28 cellular contexts compared by ENCODE assay signal in genomic region chr14:24508155-24508554, GRCh38. TPM values are rescaled to one million over a fixed set of nuclear protein-coding genes. Genes with fewer than 3 reads are reported as not detected.
A peak's percentile ranks its signal among the peaks of the same experiment; 100 is the strongest.
DNase-seq lines count a peak whose midpoint lies in the region; ATAC-seq, FAIRE-seq and TF ChIP-seq lines count a peak whose summit lies in the region.
"Had no signal": no experiment of that assay in that cellular context is flagged by ENCODE, and none has a peak within 500 bp of the region (broad histone marks: within the 10 kb centered on the region; RNA-seq: fewer than 3 reads in every experiment).

Gene CMA1, minus strand, starts transcription at chr14:24508265. Its CDS starts 30 bp downstream, at chr14:24508235.

- H3K27me3 ChIP-seq in Loucy (ENCODE audit: insufficient read depth, low read length, poor library complexity, severe bottlenecking), result no peaks in the 10 kb centered on the region
- H3K27me3 ChIP-seq: suprapubic skin, uterus had no signal

- no peaks in the 10 kb centered on the region for H3F3A ChIP-seq in Loucy (ENCODE audit: low read depth)

- no peak within 1 kb of the TSS for H3K4me3 Mint-ChIP-seq in activated T-helper 2 cell treated with anti-CD3 and anti-CD28 coated beads, Interferon-gamma antibody, Interleukin-2, Interleukin-4, amounts not matched to agents 10 μg/mL and 5 μg/mL and 100 μg/mL, durations not matched to agents 14 hours and 24 hours and 36 hours (ENCODE audit: low read depth)
- H3K4me3 Mint-ChIP-seq: activated CD4-positive, alpha-beta memory T cell treated with anti-CD3 and anti-CD28 coated beads, Interleukin-2, amount 10 ng/mL, durations not matched to agents 7 days and 5 days; dendritic cell treated with granulocyte-macrophage colony-stimulating factor and Interleukin-4, amounts not matched to agents 40 ng/mL and 50 ng/mL, for 4 days; neural crest cell; stimulated activated effector memory CD8-positive, alpha-beta T cell treated with anti-CD3 and anti-CD28 coated beads, Interleukin-12 subunit alpha, Interleukin-12 subunit beta, amount 100 ng/mL, for 72 hours had no signal

- peaks cover 24% of the 10 kb centered on the region for H3K27me3 Mint-ChIP-seq in activated T-helper 2 cell treated with anti-CD3 and anti-CD28 coated beads, Interferon-gamma antibody, Interleukin-2, Interleukin-4, amounts not matched to agents 10 μg/mL and 5 μg/mL and 100 μg/mL, durations not matched to agents 14 hours and 24 hours and 36 hours (ENCODE audit: low read depth)
- H3K27me3 Mint-ChIP-seq: dendritic cell treated with granulocyte-macrophage colony-stimulating factor and Interleukin-4, amounts not matched to agents 40 ng/mL and 50 ng/mL, for 4 days had no signal

- no peaks in the 10 kb centered on the region for H3K36me3 Mint-ChIP-seq in activated T-helper 2 cell treated with anti-CD3 and anti-CD28 coated beads, Interferon-gamma antibody, Interleukin-2, Interleukin-4, amounts not matched to agents 10 μg/mL and 5 μg/mL and 100 μg/mL, durations not matched to agents 14 hours and 24 hours and 36 hours (ENCODE audit: low read depth)
- H3K36me3 Mint-ChIP-seq: stimulated activated effector memory CD8-positive, alpha-beta T cell treated with anti-CD3 and anti-CD28 coated beads, Interleukin-12 subunit alpha, Interleukin-12 subunit beta, amount 100 ng/mL, for 72 hours had no signal

- no peak for TF ChIP-seq CTCF in Loucy (conservative IDR thresholded peaks at IDR 0.05; ENCODE audit: low read length)

- H3K9me2 ChIP-seq in Loucy (replicated peaks; ENCODE audit: low read depth, low read length), result no peaks in the 10 kb centered on the region

- no peaks in the 10 kb centered on the region for H3K36me3 ChIP-seq in Loucy (ENCODE audit: insufficient read depth, low read length)
- H3K36me3 ChIP-seq: lower lobe of right lung, suprapubic skin, uterus had no signal

- H3K4me3 ChIP-seq in Loucy (ENCODE audit: low read length, poor library complexity, severe bottlenecking), result peak within 1 kb of the TSS; percentile 43
- H3K4me3 ChIP-seq: K562, lower lobe of right lung, mucosa of descending colon, psoas muscle, suprapubic skin, uterus had no signal

- no peak within 1 kb of the TSS for H3K27ac Mint-ChIP-seq in activated T-helper 2 cell treated with anti-CD3 and anti-CD28 coated beads, Interferon-gamma antibody, Interleukin-2, Interleukin-4, amounts not matched to agents 10 μg/mL and 5 μg/mL and 100 μg/mL, durations not matched to agents 14 hours and 24 hours and 36 hours
- H3K27ac Mint-ChIP-seq: activated CD4-positive, alpha-beta memory T cell treated with anti-CD3 and anti-CD28 coated beads, Interleukin-2, amount 10 ng/mL, durations not matched to agents 7 days and 5 days; dendritic cell treated with granulocyte-macrophage colony-stimulating factor and Interleukin-4, amounts not matched to agents 40 ng/mL and 50 ng/mL, for 4 days; stimulated activated effector memory CD8-positive, alpha-beta T cell treated with anti-CD3 and anti-CD28 coated beads, Interleukin-12 subunit alpha, Interleukin-12 subunit beta, amount 100 ng/mL, for 72 hours had no signal

- intact Hi-C loops in activated T-helper 2 cell treated with anti-CD3 and anti-CD28 coated beads, Interferon-gamma antibody, Interleukin-2, Interleukin-4, amounts not matched to agents 10 μg/mL and 5 μg/mL and 100 μg/mL, durations not matched to agents 14 hours and 24 hours and 36 hours (cut with micrococcal nuclease), result no loop called here

- H3K4me1 ChIP-seq in Loucy (ENCODE audit: insufficient read depth, low read length, poor library complexity, severe bottlenecking), result peaks cover 27% of the 10 kb centered on the region
- H3K4me1 ChIP-seq: lower lobe of right lung, psoas muscle, suprapubic skin, uterus had no signal

- no peaks in the 10 kb centered on the region for H3K79me2 ChIP-seq in Loucy (ENCODE audit: insufficient read depth, low read length)

- no peaks in the 10 kb centered on the region for H3K9me3 ChIP-seq in Loucy (ENCODE audit: insufficient read depth, low read depth, low read length)
- H3K9me3 ChIP-seq: lower lobe of right lung, mucosa of descending colon, psoas muscle, suprapubic skin, uterus had no signal

- ATAC-seq in GM19023 (IDR thresholded peaks at IDR 0.05; ENCODE audit: unreplicated experiment) (peak; percentile 58), GM21723 (IDR thresholded peaks at IDR 0.05; ENCODE audit: unreplicated experiment) (peak; percentile 86)
- ATAC-seq: K562; lower lobe of right lung; mucosa of descending colon; psoas muscle; stimulated activated effector memory CD8-positive, alpha-beta T cell treated with anti-CD3 and anti-CD28 coated beads, Interleukin-12 subunit alpha, Interleukin-12 subunit beta, amount 100 ng/mL, for 72 hours had no signal

- H2AFZ ChIP-seq in Loucy (ENCODE audit: low read length), result peak within 1 kb of the TSS; percentile 7; the same call in 1 of the 2 replicates

- H3K4me2 ChIP-seq in Loucy (ENCODE audit: low read depth, low read length, poor library complexity, severe bottlenecking), result peak within 1 kb of the TSS; percentile 67

- H3K9me3 Mint-ChIP-seq in activated T-helper 2 cell treated with anti-CD3 and anti-CD28 coated beads, Interferon-gamma antibody, Interleukin-2, Interleukin-4, amounts not matched to agents 10 μg/mL and 5 μg/mL and 100 μg/mL, durations not matched to agents 14 hours and 24 hours and 36 hours, result no peaks in the 10 kb centered on the region
- H3K9me3 Mint-ChIP-seq: activated CD4-positive, alpha-beta memory T cell treated with anti-CD3 and anti-CD28 coated beads, Interleukin-2, amount 10 ng/mL, durations not matched to agents 7 days and 5 days; dendritic cell treated with granulocyte-macrophage colony-stimulating factor and Interleukin-4, amounts not matched to agents 40 ng/mL and 50 ng/mL, for 4 days; neural crest cell; stimulated activated effector memory CD8-positive, alpha-beta T cell treated with anti-CD3 and anti-CD28 coated beads, Interleukin-12 subunit alpha, Interleukin-12 subunit beta, amount 100 ng/mL, for 72 hours had no signal

- no peaks in the 10 kb centered on the region for H4K20me1 ChIP-seq in Loucy (ENCODE audit: insufficient read depth, low read length, poor library complexity, severe bottlenecking)

- H3K9ac ChIP-seq in Loucy (ENCODE audit: low read depth, low read length, poor library complexity, severe bottlenecking), result peak within 1 kb of the TSS; percentile 58

- peak; percentile 63 for FAIRE-seq in GM18507 (lab: Jason Lieb, UNC)
- no peak for FAIRE-seq in GM19239 (lab: Jason Lieb, UNC)
- FAIRE-seq: K562, kidney had no signal

- H3K4me1 Mint-ChIP-seq in activated T-helper 2 cell treated with anti-CD3 and anti-CD28 coated beads, Interferon-gamma antibody, Interleukin-2, Interleukin-4, amounts not matched to agents 10 μg/mL and 5 μg/mL and 100 μg/mL, durations not matched to agents 14 hours and 24 hours and 36 hours (ENCODE audit: low read depth), result peaks cover 18% of the 10 kb centered on the region
- H3K4me1 Mint-ChIP-seq: neural crest cell; stimulated activated effector memory CD8-positive, alpha-beta T cell treated with anti-CD3 and anti-CD28 coated beads, Interleukin-12 subunit alpha, Interleukin-12 subunit beta, amount 100 ng/mL, for 72 hours had no signal

- no peak for DNase-seq in GM18507 (ENCODE audit: extremely low spot score, insufficient read length, low read depth)
- no peak for DNase-seq in GM19239 (ENCODE audit: insufficient read length, low spot score)
- no peak for DNase-seq in SKM-1 treated with dmso at 0.1 percent for 144 hours (lab: John Stamatoyannopoulos, UW; ENCODE audit: unreplicated experiment)
- DNase-seq in activated T-helper 2 cell treated with anti-CD3 and anti-CD28 coated beads, Interferon-gamma antibody, Interleukin-2, Interleukin-4, amounts not matched to agents 10 μg/mL and 5 μg/mL and 100 μg/mL, durations not matched to agents 14 hours and 24 hours and 36 hours (ENCODE audit: low spot score), result no peak
- DNase-seq in NCI-H2029 (lab: John Stamatoyannopoulos, UW), result no peak
- DNase-seq: activated CD4-positive, alpha-beta memory T cell treated with anti-CD3 and anti-CD28 coated beads, Interleukin-2, amount 10 ng/mL, durations not matched to agents 7 days and 5 days; activated CD4-positive, CD25-positive, alpha-beta regulatory T cell; activated naive CD4-positive, alpha-beta T cell treated with Interleukin-2 at 50 U/mL for 16 hours; anterior cingulate cortex; caudate nucleus; EL; GOT3; kidney; lower lobe of right lung; mucosa of descending colon; NCI-H1694; NCI-H69; psoas muscle; stimulated activated CD4-positive, alpha-beta T cell treated with anti-CD3 and anti-CD28 coated beads, Interleukin-1b, Interleukin-23, amount 100 ng/mL, for 48 hours; uterus had no signal

RNA-seq across cellular contexts. Expression of gene CMA1, which starts in this region (rescaled TPM):
- total RNA-seq in activated T-helper 2 cell treated with anti-CD3 and anti-CD28 coated beads, Interferon-gamma antibody, Interleukin-2, Interleukin-4, amounts not matched to agents 10 μg/mL and 5 μg/mL and 100 μg/mL, durations not matched to agents 14 hours and 24 hours and 36 hours, result 0.25 TPM in 1 of 2 replicates, not detected in the other
- total RNA-seq: activated CD4-positive, alpha-beta memory T cell treated with anti-CD3 and anti-CD28 coated beads, Interleukin-2, amount 10 ng/mL, durations not matched to agents 7 days and 5 days; K562; neural crest cell; suprapubic skin; uterus had no signal
